8 cellular contexts compared by ENCODE assay signal in the genomic region with DNA sequence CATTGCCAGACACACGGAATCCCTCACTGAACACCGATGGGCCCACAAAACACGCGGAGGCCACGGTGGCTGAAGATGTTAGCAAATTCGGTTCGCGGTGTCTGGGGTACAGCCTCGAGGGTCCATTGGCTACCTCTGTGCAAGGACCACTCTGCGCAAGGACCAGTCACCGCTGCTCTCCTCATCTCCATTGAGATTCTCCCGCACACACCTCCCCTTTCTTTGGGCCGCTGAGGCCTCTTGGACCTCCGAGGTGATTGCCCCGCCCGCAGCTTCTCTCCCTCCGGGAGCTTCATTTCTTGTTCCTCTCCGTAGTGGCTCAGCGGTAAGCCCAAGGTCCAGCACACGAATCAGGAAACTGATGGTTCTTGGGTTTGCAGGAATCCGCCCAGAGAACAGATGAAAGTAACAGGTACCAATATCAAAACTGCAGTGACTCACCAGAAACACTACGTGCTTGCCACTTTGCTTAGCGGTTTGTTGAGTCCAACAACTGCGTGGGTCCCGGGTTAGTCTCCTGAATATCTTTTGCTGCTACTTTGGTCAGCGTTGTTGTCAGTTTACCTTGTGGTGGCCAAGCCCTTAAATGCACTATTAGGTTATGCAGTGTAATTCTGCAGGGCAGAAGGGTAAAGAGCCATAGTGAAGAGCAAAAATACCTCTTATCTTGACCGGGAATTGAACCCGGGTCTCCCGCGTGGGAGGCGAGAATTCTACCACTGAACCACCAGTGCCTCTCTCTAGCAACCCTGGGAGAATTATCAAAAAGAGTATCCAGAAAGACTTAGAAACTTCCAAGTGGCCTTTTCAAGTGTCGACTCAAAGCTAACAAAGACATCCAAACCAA.
A peak's percentile ranks its signal among the peaks of the same experiment; 100 is the strongest.
DNase-seq lines count a peak whose midpoint lies in the region; ATAC-seq and TF ChIP-seq lines count a peak whose summit lies in the region.
"Not testable (repeated sequence)": the region's sequence is repeated elsewhere in the genome, so short reads cannot be mapped to it uniquely, and the experiment has no call there.

No MANE protein-coding gene starts in this region.

- peak in 1 of 2 donors; percentile 35 for ATAC-seq in naive B cell (ENCODE audit: low read depth in 2 of 2)

- not testable (repeated sequence) for H3K36me3 ChIP-seq in testis (ENCODE audit: low read depth, missing control alignments)

- not testable (repeated sequence) for H3K4me1 ChIP-seq in testis

- H3K27me3 Mint-ChIP-seq in naive B cell, result not testable (repeated sequence)

- intact Hi-C loops in testis (cut with DNase I; ENCODE audit: low total_unique reads), result not testable (repeated sequence)

- H3K36me3 Mint-ChIP-seq in naive B cell, result not testable (repeated sequence)

- TF ChIP-seq POLR2A in testis (IDR thresholded peaks at IDR 0.05), result not testable (repeated sequence)

- peak overlapping the region in 1 of 6 donors; percentile 80 for H3K27ac Mint-ChIP-seq in naive B cell

- H3K4me3 Mint-ChIP-seq in naive B cell, result peak overlapping the region in 2 of 8 donors; percentile 12 to 68

- H3K27ac ChIP-seq in testis, result not testable (repeated sequence)

- H3K9me3 Mint-ChIP-seq in naive B cell, result not testable (repeated sequence)

- not testable (repeated sequence) for H3K4me3 ChIP-seq in HFF-Myc (replicated peaks; ENCODE audit: low read depth, low read length); testis

- DNase-seq in EL (peak; percentile 81), HFF-Myc (ENCODE audit: extremely low read depth, low read depth) (peak; percentile 49), NCI-H1694 treated with DMSO at 0.1 percent for 48 hours (lab: John Stamatoyannopoulos, UW) (peak; percentile 48), SKM-1 treated with dmso at 0.1 percent for 144 hours (lab: John Stamatoyannopoulos, UW; ENCODE audit: unreplicated experiment) (peak; percentile 5), fibroblast of the conjunctiva (ENCODE audit: low read depth) (peak; percentile 55), naive B cell (peak; percentile 25), testis (peak; percentile 26)
- DNase-seq in activated naive CD4-positive, alpha-beta T cell treated with anti-CD3 and anti-CD28 coated beads, Interleukin-2, amount 50 U/mL, for 16 hours, result peak; percentile 22

- H3K27me3 ChIP-seq in testis, result not testable (repeated sequence)

- not testable (repeated sequence) for H3K9me3 ChIP-seq in testis

- not testable (repeated sequence) for H3K4me1 Mint-ChIP-seq in naive B cell

- not testable (repeated sequence) for TF ChIP-seq CTCF in HFF-Myc (IDR thresholded peaks at IDR 0.05; ENCODE audit: low read depth, low read length, missing control alignments); testis (IDR thresholded peaks at IDR 0.05)

- WGBS in testis, 2 donors, result 16 to 19% methylated on average over 11 of the region's 32 CpGs

Comparison
In these comparisons a context has a peak if more than half of its experiments do, and no peak if none do; other contexts are left out.
1. DNase-seq: peak in every context shown above with its lines; median percentile 81 in EL; 55 in fibroblast of the conjunctiva; 49 in HFF-Myc; 48 in NCI-H1694 treated with DMSO at 0.1 percent for 48 hours; 26 in testis; 25 in naive B cell; 22 in activated naive CD4-positive, alpha-beta T cell treated with anti-CD3 and anti-CD28 coated beads, Interleukin-2, amount 50 U/mL, for 16 hours; 5 in SKM-1 treated with dmso at 0.1 percent for 144 hours.